In genomic region chr5:173618927-173619519, GRCh38 we compare ENCODE assay signal across 8 cellular contexts. TPM values are rescaled to one million over a fixed set of nuclear protein-coding genes. Genes with fewer than 3 reads are reported as not detected.
DNase-seq lines count a peak whose midpoint lies in the region; ATAC-seq and TF ChIP-seq lines count a peak whose summit lies in the region.

No MANE protein-coding gene starts in this region.

- H3K36me3 ChIP-seq in upper lobe of left lung: no peaks in the 10 kb centered on the region

- peak; percentile 60 for TF ChIP-seq CTCF in 22Rv1 (IDR thresholded peaks at IDR 0.05)
- TF ChIP-seq CTCF in choroid plexus epithelial cell (conservative IDR thresholded peaks at IDR 0.05; ENCODE audit: low read depth, low read length): peak; percentile 74
- peak; percentile 51 for TF ChIP-seq CTCF in mesothelial cell of epicardium (IDR thresholded peaks at IDR 0.05; ENCODE audit: unreplicated experiment)
- TF ChIP-seq CTCF in upper lobe of left lung (IDR thresholded peaks at IDR 0.05): peak; percentile 68 to 91 (median 83)

- H3K27ac Mint-ChIP-seq in mesothelial cell of epicardium: no peak overlapping the region

- H3K27ac ChIP-seq in 22Rv1 (no peak overlapping the region), upper lobe of left lung (no peak overlapping the region)

- no peak for TF ChIP-seq EP300 in upper lobe of left lung (IDR thresholded peaks at IDR 0.05)

- H3K36me3 Mint-ChIP-seq in mesothelial cell of epicardium: no peaks in the 10 kb centered on the region

- in situ Hi-C loops in G401 (cut with HindIII; ENCODE audit: low sequenced_read_pairs): no loop called here

- H3K4me3 ChIP-seq in choroid plexus epithelial cell (ENCODE audit: low read depth, low read length): no peak overlapping the region
- no peak overlapping the region for H3K4me3 ChIP-seq in upper lobe of left lung

- WGBS in upper lobe of left lung, 2 donors: 11 to 13% methylated on average over 7 of the region's 7 CpGs

- peak in 1 of 2 donors; percentile 35 for ATAC-seq in upper lobe of left lung (ENCODE audit: low FRiP score in 2 of 2)

- DNase-seq in G401 (ENCODE audit: low spot score): peak; percentile 85
- DNase-seq in NCI-H128 (lab: John Stamatoyannopoulos, UW; ENCODE audit: unreplicated experiment): peak; percentile 17
- DNase-seq in T-helper 9 cell: peak; percentile 32
- DNase-seq in choroid plexus epithelial cell (ENCODE audit: low read depth): peak; percentile 73
- DNase-seq in mesothelial cell of epicardium (ENCODE audit: low spot score in 2 of 2, unreplicated experiment in 2 of 2): no peak
- peak in 1 of 2 donors; percentile 35 for DNase-seq in upper lobe of left lung
- no peak for DNase-seq in GOT3 (lab: John Stamatoyannopoulos, UW)

- peaks cover 21 to 28% (median 24%) of the 10 kb centered on the region in 4 donors for H3K4me1 ChIP-seq in upper lobe of left lung

- H3K4me1 Mint-ChIP-seq in mesothelial cell of epicardium: peaks cover 31% of the 10 kb centered on the region

- no peaks in the 10 kb centered on the region for H3K27me3 ChIP-seq in upper lobe of left lung

- H3K9me3 Mint-ChIP-seq in mesothelial cell of epicardium: no peaks in the 10 kb centered on the region

- no peak overlapping the region for H3K4me3 Mint-ChIP-seq in mesothelial cell of epicardium

- no peak for TF ChIP-seq POLR2A in upper lobe of left lung (IDR thresholded peaks at IDR 0.05)

- peaks cover 0 to 3% (median 0%) of the 10 kb centered on the region in 4 donors for H3K9me3 ChIP-seq in upper lobe of left lung

- no peaks in the 10 kb centered on the region for H3K27me3 Mint-ChIP-seq in mesothelial cell of epicardium (ENCODE audit: low read depth)

RNA-seq across cellular contexts. Expression of gene BOD1, which starts 2.6 kb away (rescaled TPM):
- total RNA-seq in G401 (2014; rRNA removed; shearing (Covaris generic)): 85.4 and 98.6 TPM in 2 replicates
- 90.6 to 91.9 TPM (median 91.2 TPM) in 3 replicates for total RNA-seq in mesothelial cell of epicardium
- 10 to 100 TPM; 21.6 to 50.2 (median 34.1) TPM for total RNA-seq in upper lobe of left lung

Comparison
In these comparisons a context has a peak if more than half of its experiments do, and no peak if none do; other contexts are left out.
1. DNase-seq: peak in G401 (single experiment), NCI-H128 (single experiment), T-helper 9 cell (single experiment) and choroid plexus epithelial cell (single experiment); none in mesothelial cell of epicardium (0 of 2) and GOT3 (single experiment).
2. Peak in every context shown above with its lines, with median percentiles within 50 percentile points of each other: CTCF ChIP-seq.